In genomic region chr10:133035952-133036351, GRCh38 we compare ENCODE assay signal across 10 cellular contexts. TPM values are rescaled to one million over a fixed set of nuclear protein-coding genes. Genes with fewer than 3 reads are reported as not detected.
"Had no signal": no experiment of that assay in that cellular context is flagged by ENCODE, and none has a peak within 500 bp of the region (broad histone marks: within the 10 kb centered on the region; RNA-seq: fewer than 3 reads in every experiment).

No MANE protein-coding gene starts in this region.

- H3K4me2 ChIP-seq: GM23338 had no signal

- H3K36me3 ChIP-seq: HAP-1 had no signal

- H3K9ac ChIP-seq: GM23248 had no signal

- H2AFZ ChIP-seq: GM23248, GM23338 had no signal

- FAIRE-seq: H54 had no signal

- H3K9me3 Mint-ChIP-seq: GM23338, H9 had no signal

- DNase-seq: GM23248, GOT3, H9, HCEC 1CT, HFFc6 had no signal

- ATAC-seq: GM23338, HCT116 had no signal

- H3K4me1 ChIP-seq: HAP-1 had no signal

- H3K4me3 Mint-ChIP-seq: GM23338, H9, HFFc6 had no signal

- H3K4me3 ChIP-seq: GM23248, GM23338, HAP-1 had no signal

- H3K27ac ChIP-seq: GM23248 had no signal

- H3K9me3 ChIP-seq: HAP-1 had no signal

- H3K27ac Mint-ChIP-seq: GM23338, H9, HFFc6 had no signal

RNA-seq across cellular contexts. Expression of gene ADGRA1, which starts 51.8 kb away (rescaled TPM):
- total RNA-seq: GM23248, H4, HFFc6 had no signal
- polyA plus RNA-seq: GM23248 had no signal
